Comparison of ENCODE assay signal across 8 cellular contexts in the genomic region with DNA sequence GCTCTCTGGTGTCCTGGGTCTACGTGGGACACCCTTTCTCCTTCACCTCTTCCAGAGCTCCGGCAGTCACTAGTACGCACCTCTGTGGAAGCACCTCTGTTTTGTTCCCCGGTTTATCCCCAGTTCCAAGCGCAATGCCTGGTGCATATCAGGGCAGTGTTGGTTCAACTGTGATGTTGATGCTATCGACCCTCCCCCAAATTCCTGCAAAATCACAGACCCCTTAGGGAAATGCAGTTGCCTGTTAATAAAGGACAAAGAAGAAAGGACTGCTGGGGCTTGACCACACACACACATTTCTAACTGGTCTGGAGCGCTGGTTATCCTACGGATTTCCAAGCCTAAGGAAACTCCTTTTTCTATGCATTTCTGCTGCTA. TPM values are rescaled to one million over a fixed set of nuclear protein-coding genes. Genes with fewer than 3 reads are reported as not detected.
DNase-seq lines count a peak whose midpoint lies in the region; ATAC-seq, FAIRE-seq and TF ChIP-seq lines count a peak whose summit lies in the region.

No MANE protein-coding gene starts in this region.

- peak overlapping the region; percentile 29 to 78 (median 58) for H3K4me3 Mint-ChIP-seq in T-cell

- no peaks in the 10 kb centered on the region for H3K9me3 ChIP-seq in aorta (ENCODE audit: control insufficient read depth, low read length)

- H3K36me3 ChIP-seq in aorta (ENCODE audit: control insufficient read depth in 1 of 2, insufficient read depth in 2 of 2, low read length in 1 of 2): no peaks in the 10 kb centered on the region

- no peak overlapping the region for H3K27ac ChIP-seq in aorta (ENCODE audit: low read depth in 1 of 2, low read length in 2 of 2)

- H3K36me3 Mint-ChIP-seq in T-cell: no peaks in the 10 kb centered on the region

- DNase-seq in T-cell (no peak), fibroblast of mammary gland (ENCODE audit: low read depth) (no peak), retina (peak; percentile 64), frontal cortex (ENCODE audit: low spot score in 2 of 2) (no peak), midbrain (lab: John Stamatoyannopoulos, UW) (no peak), GM19240 (ENCODE audit: insufficient read length, low spot score) (no peak), aorta (no peak)

- H3K27me3 ChIP-seq in aorta (ENCODE audit: control insufficient read depth in 1 of 2, insufficient read depth in 2 of 2, low read length in 1 of 2): peaks cover 0 to 4% of the 10 kb centered on the region in 2 donors

- peaks cover 45 to 59% of the 10 kb centered on the region in 2 donors for H3K27me3 Mint-ChIP-seq in T-cell

- no peak for TF ChIP-seq CTCF in fibroblast of mammary gland (conservative IDR thresholded peaks at IDR 0.05; ENCODE audit: control insufficient read depth, insufficient read depth, low read depth, low read length)

- FAIRE-seq in frontal cortex (lab: Jason Lieb, UNC): no peak

- 15 to 17% methylated on average over 8 of the region's 8 CpGs for WGBS in aorta, 2 donors

- POLR2A ChIA-PET in T-cell (lab: Charles Lee): interaction anchor here in 1 of 2 donors (0.6 kb wide), 1 partner anchor 38 kb away, joined by 7 read pairs; no protein-coding TSS in a partner anchor

- H3K4me1 Mint-ChIP-seq in T-cell: peaks cover 18 to 20% (median 20%) of the 10 kb centered on the region in 3 donors

- no peak overlapping the region for H3K27ac Mint-ChIP-seq in T-cell

- intact Hi-C loops in aorta (cut with DNase I): no loop called here

- no peaks in the 10 kb centered on the region for H3K4me1 ChIP-seq in aorta (ENCODE audit: control insufficient read depth in 1 of 2, insufficient read depth in 2 of 2, low read length in 2 of 2)

- H3K4me3 ChIP-seq in fibroblast of mammary gland (ENCODE audit: control insufficient read depth, low read depth, low read length) (peak overlapping the region; percentile 4), aorta (ENCODE audit: low read length in 2 of 2) (peak overlapping the region in 1 of 2 donors; percentile 44)

- ATAC-seq in GM21529 (IDR thresholded peaks at IDR 0.05; ENCODE audit: unreplicated experiment) (peak; percentile 17), T-cell (replicated peaks in 1 of 4) (no peak), aorta (ENCODE audit: low FRiP score) (no peak)

- no peaks in the 10 kb centered on the region for H3K9me3 Mint-ChIP-seq in T-cell

- CTCF ChIA-PET in T-cell (lab: Charles Lee): interaction anchor here in 1 of 2 donors (0.6 kb wide), 1 partner anchor 269 kb away, joined by 3 read pairs; no protein-coding TSS in a partner anchor

RNA-seq across cellular contexts. Expression of a gene that starts 0.5 kb away (rescaled TPM):
- 1 to 10 TPM in 1 of 5 donors, under 1 TPM in 2, not detected in 2; 0.72 to 1.4 (median 0.93) TPM for total RNA-seq in T-cell
- 2.0 TPM for total RNA-seq in frontal cortex
- total RNA-seq in aorta: not detected
- not detected for polyA plus RNA-seq in aorta

RNA-seq across cellular contexts. Expression of a gene that starts 44.6 kb away (rescaled TPM):
- total RNA-seq in T-cell: not detected
- not detected for total RNA-seq in frontal cortex
- not detected for total RNA-seq in aorta
- not detected for polyA plus RNA-seq in aorta
